Comparison of ENCODE assay signal across 26 cellular contexts in the genomic region with DNA sequence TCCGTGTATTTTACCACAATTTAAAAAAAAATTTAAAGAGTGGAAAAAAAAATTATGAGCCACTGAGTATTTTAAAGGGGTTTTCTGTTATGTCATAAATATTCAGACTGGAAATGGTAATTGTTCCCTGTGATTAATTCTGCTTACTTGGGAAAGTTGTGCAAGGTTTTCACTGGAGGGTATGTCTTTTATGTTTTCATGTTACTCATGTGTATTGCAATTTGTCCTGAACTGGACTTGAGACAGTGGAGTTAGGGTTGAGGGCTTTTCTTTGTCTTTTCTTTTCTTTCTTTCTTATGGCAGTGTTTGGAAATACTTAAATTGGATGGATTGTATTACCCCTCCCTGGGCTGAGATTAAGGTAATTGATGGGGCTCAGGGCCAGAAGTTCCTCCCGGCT.
"Had no signal": no experiment of that assay in that cellular context is flagged by ENCODE, and none has a peak within 500 bp of the region (broad histone marks: within the 10 kb centered on the region; RNA-seq: fewer than 3 reads in every experiment).

No MANE protein-coding gene starts in this region.

- H3K4me1 Mint-ChIP-seq: activated CD4-positive, alpha-beta T cell treated with anti-CD3 and anti-CD28 coated beads, Interleukin-2, amount 10 ng/mL, durations not matched to agents 7 days and 5 days; T-cell had no signal

- H3K4me2 ChIP-seq: KMS-11 had no signal

- DNase-seq: activated CD4-positive, alpha-beta memory T cell treated with anti-CD3 and anti-CD28 coated beads for 36 hours; activated CD4-positive, alpha-beta T cell treated with anti-CD3 and anti-CD28 coated beads, Interleukin-2, amount 10 ng/mL, durations not matched to agents 7 days and 5 days; activated CD4-positive, CD25-positive, alpha-beta regulatory T cell; activated CD8-positive, alpha-beta memory T cell treated with anti-CD3 and anti-CD28 coated beads for 24 hours; activated gamma-delta T cell; activated naive CD4-positive, alpha-beta T cell treated with anti-CD3 and anti-CD28 coated beads for 36 hours; activated T-cell treated with anti-CD3 and anti-CD28 coated beads, Interleukin-2, amount 50 U/mL, for 4 hours; anterior cingulate cortex; caudate nucleus; MG63; MV-4-11; NCI-H1092 treated with DMSO at 0.1 percent for 48 hours; NCI-H1417 treated with DMSO at 0.1 percent for 48 hours; NCI-H1694 treated with DMSO at 0.1 percent for 48 hours; NCI-H2029 treated with DMSO at 0.1 percent for 48 hours; NCI-H510A treated with DMSO at 0.1 percent for 48 hours; PC-3; SHP77; T-cell; T-helper 2 cell; T1000 had no signal

- H3K9ac ChIP-seq: KMS-11 had no signal

- H3K27me3 Mint-ChIP-seq: activated CD4-positive, alpha-beta memory T cell treated with anti-CD3 and anti-CD28 coated beads for 36 hours; activated CD4-positive, alpha-beta T cell treated with anti-CD3 and anti-CD28 coated beads, Interleukin-2, amount 10 ng/mL, durations not matched to agents 7 days and 5 days had no signal

- H3K9me3 Mint-ChIP-seq: activated naive CD4-positive, alpha-beta T cell treated with anti-CD3 and anti-CD28 coated beads for 36 hours; activated T-cell treated with anti-CD3 and anti-CD28 coated beads, Interleukin-2, amount 50 U/mL, for 4 hours; T-cell had no signal

- H3K9me3 ChIP-seq: MG63 had no signal

- H3K4me3 Mint-ChIP-seq: activated CD4-positive, alpha-beta memory T cell treated with anti-CD3 and anti-CD28 coated beads for 36 hours; activated CD4-positive, alpha-beta T cell treated with anti-CD3 and anti-CD28 coated beads, Interleukin-2, amount 10 ng/mL, durations not matched to agents 7 days and 5 days; activated naive CD4-positive, alpha-beta T cell treated with anti-CD3 and anti-CD28 coated beads for 36 hours; activated naive CD8-positive, alpha-beta T cell; activated T-cell treated with anti-CD3 and anti-CD28 coated beads, Interleukin-2, amount 50 U/mL, for 4 hours; T-cell had no signal

- H3K36me3 Mint-ChIP-seq: activated CD4-positive, alpha-beta memory T cell treated with anti-CD3 and anti-CD28 coated beads for 36 hours; activated naive CD8-positive, alpha-beta T cell; T-cell had no signal

- H3K27ac Mint-ChIP-seq: activated CD4-positive, alpha-beta memory T cell treated with anti-CD3 and anti-CD28 coated beads for 36 hours; activated CD4-positive, alpha-beta T cell treated with anti-CD3 and anti-CD28 coated beads, Interleukin-2, amount 10 ng/mL, durations not matched to agents 7 days and 5 days; activated naive CD4-positive, alpha-beta T cell treated with anti-CD3 and anti-CD28 coated beads for 36 hours; activated naive CD8-positive, alpha-beta T cell had no signal

- H3K36me3 ChIP-seq: MG63 had no signal

- H3K4me3 ChIP-seq: MG63 had no signal

- H3K27ac ChIP-seq: KMS-11, VCaP had no signal

- H3K27me3 ChIP-seq: MG63 had no signal

- FAIRE-seq: RCC 7860, TTC549 had no signal
